1 cellular context compared by ENCODE assay signal in the genomic region with DNA sequence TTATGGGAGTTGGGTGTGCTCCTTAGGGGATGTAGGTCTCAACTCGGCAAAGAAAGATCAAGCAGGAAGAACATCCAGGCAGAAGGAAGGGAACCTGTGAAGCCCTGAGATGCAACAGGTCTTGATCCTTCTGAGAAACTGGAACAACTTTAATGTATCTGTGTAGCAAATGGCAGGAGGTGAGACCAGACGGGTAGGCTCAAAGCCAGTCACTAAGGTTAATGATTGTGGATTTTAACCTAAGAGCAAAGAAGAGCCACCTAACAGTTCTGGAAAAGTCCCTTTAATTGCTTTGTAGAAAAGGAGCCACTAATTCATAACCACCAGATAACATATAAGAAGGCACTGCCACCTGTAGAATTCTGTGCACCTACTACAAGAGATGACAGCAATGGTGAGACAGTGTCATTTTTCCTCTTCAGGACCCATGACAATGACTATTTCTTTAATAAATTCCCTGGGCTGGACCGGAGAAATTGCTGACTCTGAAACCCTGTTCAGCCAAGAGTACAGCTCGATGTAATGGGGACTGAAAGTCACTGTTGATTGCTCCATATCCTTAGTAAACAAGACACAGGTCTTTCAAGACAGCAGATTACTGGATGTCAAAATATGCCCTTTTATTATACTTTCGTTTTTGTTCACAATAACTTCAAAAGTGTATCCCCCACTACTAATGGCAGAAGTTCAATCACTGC.
TF ChIP-seq lines count a peak whose summit lies in the region.

No MANE protein-coding gene starts in this region.

TF ChIP-seq in liver, 16 proteins besides CTCF, POLR2A, EP300 and RAD21 (continued from another document):
- TF ChIP-seq, protein P1, sequence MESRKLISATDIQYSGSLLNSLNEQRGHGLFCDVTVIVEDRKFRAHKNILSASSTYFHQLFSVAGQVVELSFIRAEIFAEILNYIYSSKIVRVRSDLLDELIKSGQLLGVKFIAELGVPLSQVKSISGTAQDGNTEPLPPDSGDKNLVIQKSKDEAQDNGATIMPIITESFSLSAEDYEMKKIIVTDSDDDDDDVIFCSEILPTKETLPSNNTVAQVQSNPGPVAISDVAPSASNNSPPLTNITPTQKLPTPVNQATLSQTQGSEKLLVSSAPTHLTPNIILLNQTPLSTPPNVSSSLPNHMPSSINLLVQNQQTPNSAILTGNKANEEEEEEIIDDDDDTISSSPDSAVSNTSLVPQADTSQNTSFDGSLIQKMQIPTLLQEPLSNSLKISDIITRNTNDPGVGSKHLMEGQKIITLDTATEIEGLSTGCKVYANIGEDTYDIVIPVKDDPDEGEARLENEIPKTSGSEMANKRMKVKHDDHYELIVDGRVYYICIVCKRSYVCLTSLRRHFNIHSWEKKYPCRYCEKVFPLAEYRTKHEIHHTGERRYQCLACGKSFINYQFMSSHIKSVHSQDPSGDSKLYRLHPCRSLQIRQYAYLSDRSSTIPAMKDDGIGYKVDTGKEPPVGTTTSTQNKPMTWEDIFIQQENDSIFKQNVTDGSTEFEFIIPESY (IDR thresholded peaks at IDR 0.05): no peak
- no peak for TF ChIP-seq EGR1 (IDR thresholded peaks at IDR 0.05; ENCODE audit: low read depth in 2 of 2)
- TF ChIP-seq SP1 (IDR thresholded peaks at IDR 0.05): peak; percentile 59
TF ChIP-seq in liver: peak in this region for 8.
